25 cellular contexts compared by ENCODE assay signal in the genomic region with DNA sequence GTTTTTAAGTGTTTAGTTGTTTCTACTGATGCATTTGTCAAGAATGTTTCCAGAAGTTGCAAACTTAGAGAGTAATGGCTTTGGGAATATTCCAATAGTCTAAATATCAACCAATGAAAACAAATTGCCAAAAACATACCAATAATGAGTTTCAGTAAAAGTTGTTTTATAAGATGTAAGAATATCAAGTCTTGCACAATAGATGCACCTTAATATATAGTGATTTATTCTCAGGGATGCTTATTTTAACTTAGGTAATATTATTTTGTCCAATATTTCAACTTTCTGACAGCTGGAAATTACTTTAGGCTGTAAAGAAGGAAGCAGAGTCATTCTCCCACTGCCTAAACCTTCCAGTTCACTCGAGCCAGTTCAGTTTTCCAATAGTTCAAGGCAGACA.
"Had no signal": no experiment of that assay in that cellular context is flagged by ENCODE, and none has a peak within 500 bp of the region (broad histone marks: within the 10 kb centered on the region; RNA-seq: fewer than 3 reads in every experiment).

No MANE protein-coding gene starts in this region.

- H3K9me3 ChIP-seq: stomach, suprapubic skin, thoracic aorta, thyroid gland, tibial artery, tibial nerve, transverse colon, upper lobe of left lung, upper lobe of right lung, uterus, vagina had no signal

- H3K36me3 ChIP-seq: stomach, suprapubic skin, thoracic aorta, thyroid gland, tibial artery, tibial nerve, transverse colon, upper lobe of left lung, upper lobe of right lung, uterus, vagina had no signal

- ATAC-seq: stimulated activated effector memory CD8-positive, alpha-beta T cell treated with anti-CD3 and anti-CD28 coated beads, Interleukin-12 subunit alpha, Interleukin-12 subunit beta, amount 100 ng/mL, for 72 hours; stimulated activated memory B cell treated with anti-CD40 and anti-IgM and Interleukin-4, amounts not matched to agents 10 μg/mL and 1 μg/mL and 100 μg/mL, for 72 hours; stimulated activated naive B cell treated with anti-CD40 and anti-IgM and Interleukin-4, amounts not matched to agents 10 μg/mL and 1 μg/mL and 100 μg/mL, for 72 hours; stimulated activated naive CD8-positive, alpha-beta T cell treated with anti-CD3 and anti-CD28 coated beads, Interleukin-15, amount 100 ng/mL, for 72 hours; stimulated activated naive CD8-positive, alpha-beta T cell treated with anti-CD3 and anti-CD28 coated beads, Interleukin-15, Interleukin-2, amounts not matched to agents 100 U/mL and 50 U/mL, for 24 hours; upper lobe of right lung had no signal

- H3K4me1 ChIP-seq: suprapubic skin, thyroid gland, transverse colon, upper lobe of left lung, upper lobe of right lung, uterus, vagina had no signal

- FAIRE-seq: urothelium cell line had no signal

- H3K27ac ChIP-seq: stomach, suprapubic skin, thoracic aorta, thyroid gland, tibial artery, tibial nerve, transverse colon, upper lobe of left lung, upper lobe of right lung, uterus, vagina had no signal

- H3K4me3 ChIP-seq: stomach, suprapubic skin, thoracic aorta, thyroid gland, tibial artery, tibial nerve, transverse colon, upper lobe of left lung, upper lobe of right lung, uterus, vagina had no signal

- DNase-seq: stimulated activated CD4-positive, alpha-beta T cell treated with anti-CD3 and anti-CD28 coated beads, Interleukin-2, amount 100 ng/mL, for 48 hours; stimulated activated CD4-positive, alpha-beta T cell treated with anti-CD3 and anti-CD28 coated beads, Interleukin-4, amount 100 ng/mL, for 1 hour; stimulated activated CD4-positive, alpha-beta T cell treated with anti-CD3 and anti-CD28 coated beads, Interleukin-4, amount 100 ng/mL, for 24 hours; stimulated activated CD4-positive, alpha-beta T cell treated with anti-CD3 and anti-CD28 coated beads, Interleukin-4, amount 100 ng/mL, for 4 hours; stimulated activated CD8-positive, alpha-beta memory T cell treated with anti-CD3 and anti-CD28 coated beads, Interleukin-4, amount 100 ng/mL, for 48 hours; stimulated activated naive B cell treated with anti-CD40 and anti-IgM and Interleukin-4, amounts not matched to agents 10 μg/mL and 1 μg/mL and 100 μg/mL, for 72 hours; stimulated activated naive CD4-positive, alpha-beta T cell; stimulated activated naive CD4-positive, alpha-beta T cell treated with Interleukin-2 at 50 U/mL for 16 hours; stimulated activated naive CD8-positive, alpha-beta T cell treated with anti-CD3 and anti-CD28 coated beads, Interleukin-15, amount 100 ng/mL, for 72 hours; stimulated activated naive CD8-positive, alpha-beta T cell treated with anti-CD3 and anti-CD28 coated beads, Interleukin-15, Interleukin-2, amounts not matched to agents 100 U/mL and 50 U/mL, for 24 hours; stomach; substantia nigra; thyroid gland; tibial artery; transverse colon; upper lobe of left lung; upper lobe of right lung; uterus had no signal

- H3K27me3 ChIP-seq: thyroid gland, upper lobe of left lung, uterus, vagina had no signal
